Comparison of ENCODE assay signal across 16 cellular contexts in the genomic region with DNA sequence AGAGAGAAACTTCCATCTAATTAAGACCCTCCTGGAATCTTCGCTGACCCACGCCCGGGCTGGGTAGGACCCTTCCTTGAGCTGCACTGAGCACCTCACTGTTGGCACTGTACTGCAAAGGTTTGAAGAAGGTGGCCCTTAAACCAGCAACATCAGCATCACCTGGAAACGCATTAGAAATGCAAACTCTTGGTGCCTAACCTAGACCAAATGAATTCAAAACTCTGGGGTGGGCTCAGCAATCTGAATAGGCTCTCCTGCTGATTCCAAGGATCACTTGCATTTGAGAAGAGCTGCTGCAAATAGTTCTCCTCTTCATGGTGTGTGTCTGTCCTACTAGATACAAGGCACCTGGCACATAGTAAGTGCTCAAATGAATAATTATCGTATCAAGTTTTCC.
"Had no signal": no experiment of that assay in that cellular context is flagged by ENCODE, and none has a peak within 500 bp of the region (broad histone marks: within the 10 kb centered on the region; RNA-seq: fewer than 3 reads in every experiment).

No MANE protein-coding gene starts in this region.

- ATAC-seq: mucosa of descending colon; naive thymus-derived CD8-positive, alpha-beta T cell had no signal

- H3K4me3 ChIP-seq: heart left ventricle, mucosa of descending colon, ovary, right atrium auricular region, sigmoid colon, skin epidermis, stomach, thoracic aorta, transverse colon had no signal

- H3K27ac ChIP-seq: heart left ventricle, ovary, right atrium auricular region, sigmoid colon, skin epidermis, stomach, thoracic aorta, transverse colon had no signal

- H3K4me1 ChIP-seq: right atrium auricular region had no signal

- H3K9me3 ChIP-seq: heart left ventricle, mucosa of descending colon, ovary, right atrium auricular region, sigmoid colon, stomach, thoracic aorta, transverse colon had no signal

- H3K9me3 Mint-ChIP-seq: naive thymus-derived CD8-positive, alpha-beta T cell had no signal

- H3K27ac Mint-ChIP-seq: naive thymus-derived CD8-positive, alpha-beta T cell had no signal

- DNase-seq: effector memory CD4-positive, alpha-beta T cell; heart left ventricle; hippocampal formation; kidney glomerular epithelial cell; mucosa of descending colon; naive thymus-derived CD8-positive, alpha-beta T cell; ovary; sigmoid colon; stimulated activated CD4-positive, alpha-beta T cell treated with anti-CD3 and anti-CD28 coated beads, Interleukin-2, amount 100 ng/mL, for 24 hours; stimulated activated naive CD4-positive, alpha-beta T cell; stomach; substantia nigra; transverse colon had no signal

- H3K36me3 ChIP-seq: heart left ventricle, ovary, right atrium auricular region, sigmoid colon, stomach, thoracic aorta, transverse colon had no signal

- H3K27me3 ChIP-seq: heart left ventricle, ovary, right atrium auricular region, sigmoid colon, stomach had no signal
